In genomic region chr10:60335708-60336107, GRCh38 we compare ENCODE assay signal across 13 cellular contexts. TPM values are rescaled to one million over a fixed set of nuclear protein-coding genes. Genes with fewer than 3 reads are reported as not detected.
DNase-seq lines count a peak whose midpoint lies in the region; ATAC-seq, FAIRE-seq and TF ChIP-seq lines count a peak whose summit lies in the region.
"Had no signal": no experiment of that assay in that cellular context is flagged by ENCODE, and none has a peak within 500 bp of the region (broad histone marks: within the 10 kb centered on the region; RNA-seq: fewer than 3 reads in every experiment).

No MANE protein-coding gene starts in this region.

- 59% methylated on average over 5 of the region's 5 CpGs for WGBS in A549 (ENCODE audit: missing lambda C conversion rate)
- WGBS in endodermal cell (ENCODE audit: insufficient coverage in 1 of 2, insufficient read length in 1 of 2), 2 experiments, result 93 to 96% methylated on average over 4 to 5 of the region's 5 CpGs
- WGBS in gastroesophageal sphincter (ENCODE audit: low coverage in 1 of 2), 2 donors, result 83 to 89% methylated on average over 4 of the region's 5 CpGs

- CTCF ChIA-PET in A549 (lab: Yijun Ruan, JAX), result interaction anchor here (0.6 to 4.0 kb wide), 18 partner anchors 9 to 234 kb away, joined by 3 to 68 read pairs (median 4); no protein-coding TSS in a partner anchor

- H3K36me3 ChIP-seq in endodermal cell (ENCODE audit: control insufficient read depth, insufficient read depth, low read length) (no peaks in the 10 kb centered on the region), gastroesophageal sphincter (no peaks in the 10 kb centered on the region)

- peak; percentile 84 to 85; a peak in 5 of 6 replicates for ATAC-seq in A549
- ATAC-seq in GM19035 (IDR thresholded peaks at IDR 0.05; ENCODE audit: unreplicated experiment), result no peak
- no peak for ATAC-seq in HG03469 (IDR thresholded peaks at IDR 0.05; ENCODE audit: unreplicated experiment)
- no peak for ATAC-seq in gastroesophageal sphincter
- ATAC-seq: activated naive CD4-positive, alpha-beta T cell treated with anti-CD3 and anti-CD28 coated beads, Interleukin-2, amount 50 U/mL, for 72 hours had no signal

- H3K4me1 Mint-ChIP-seq in endodermal cell, result peaks cover 11% of the 10 kb centered on the region
- H3K4me1 Mint-ChIP-seq: CD14-positive monocyte had no signal

- no peak overlapping the region for H3K27ac Mint-ChIP-seq in endodermal cell
- H3K27ac Mint-ChIP-seq: CD14-positive monocyte had no signal

- no peaks in the 10 kb centered on the region for H3K36me3 Mint-ChIP-seq in endodermal cell (ENCODE audit: low read depth)
- H3K36me3 Mint-ChIP-seq: activated naive CD4-positive, alpha-beta T cell treated with anti-CD3 and anti-CD28 coated beads, Interleukin-2, amount 50 U/mL, for 72 hours; CD14-positive monocyte had no signal

- peak; percentile 56 for TF ChIP-seq CTCF in A549 (IDR thresholded peaks at IDR 0.05)
- TF ChIP-seq CTCF in GM13977 (IDR thresholded peaks at IDR 0.05; ENCODE audit: extremely low read depth, insufficient read depth, missing control alignments), result peak; percentile 46
- TF ChIP-seq CTCF in endodermal cell (conservative IDR thresholded peaks at IDR 0.05), result peak; percentile 66
- TF ChIP-seq CTCF in gastroesophageal sphincter (IDR thresholded peaks at IDR 0.05), result peak in 1 of 4 experiments; percentile 40

- TF ChIP-seq POLR2A in A549 (IDR thresholded peaks at IDR 0.05; ENCODE audit: low read length) (no peak), gastroesophageal sphincter (IDR thresholded peaks at IDR 0.05) (no peak)

- no peaks in the 10 kb centered on the region for H3K9me3 Mint-ChIP-seq in endodermal cell
- H3K9me3 Mint-ChIP-seq: activated naive CD4-positive, alpha-beta T cell treated with anti-CD3 and anti-CD28 coated beads, Interleukin-2, amount 50 U/mL, for 72 hours had no signal

- peak in 1 of 2 experiments; percentile 18 for DNase-seq in A549 (ENCODE audit: low read depth in 1 of 2, low spot score in 1 of 2)
- DNase-seq in GM13977 (ENCODE audit: low spot score), result no peak
- DNase-seq in NCI-H446 treated with DMSO at 0.1 percent for 48 hours (lab: John Stamatoyannopoulos, UW), result peak; percentile 25
- DNase-seq in endodermal cell, result no peak
- DNase-seq in activated CD8-positive, alpha-beta memory T cell treated with anti-CD3 and anti-CD28 coated beads, Interleukin-2, amount 50 U/mL, for 4 hours, result no peak
- DNase-seq: activated CD4-positive, CD25-positive, alpha-beta regulatory T cell; NCI-H510A; stimulated activated CD4-positive, alpha-beta T cell treated with anti-CD3 and anti-CD28 coated beads, Interleukin-1b, Interleukin-23, amount 100 ng/mL, for 48 hours had no signal

- POLR2A ChIA-PET in A549 (lab: Yijun Ruan, JAX), result no interaction called here

- no peaks in the 10 kb centered on the region for H3K9me3 ChIP-seq in A549
- H3K9me3 ChIP-seq in endodermal cell (ENCODE audit: control insufficient read depth, low read length), result no peaks in the 10 kb centered on the region
- H3K9me3 ChIP-seq in gastroesophageal sphincter, result no peaks in the 10 kb centered on the region

- TF ChIP-seq EP300 in A549 (IDR thresholded peaks at IDR 0.05), result no peak
- TF ChIP-seq EP300 in gastroesophageal sphincter (IDR thresholded peaks at IDR 0.05), result no peak

- H3K4me1 ChIP-seq in A549 (no peaks in the 10 kb centered on the region), endodermal cell (ENCODE audit: control insufficient read depth, insufficient read depth, low read length) (no peaks in the 10 kb centered on the region), gastroesophageal sphincter (no peaks in the 10 kb centered on the region)

- H3K4me3 ChIP-seq in A549, result no peak overlapping the region
- no peak overlapping the region for H3K4me3 ChIP-seq in endodermal cell (ENCODE audit: low read length)
- H3K4me3 ChIP-seq in gastroesophageal sphincter, result no peak overlapping the region

- FAIRE-seq in A549 (lab: Jason Lieb, UNC), result no peak

- peak; percentile 75 to 79 for TF ChIP-seq RAD21 in A549 (conservative IDR thresholded peaks at IDR 0.05 in 1 of 2, IDR thresholded peaks at IDR 0.05 in 1 of 2)

- in situ Hi-C loops in GM13977 (cut with MboI; ENCODE audit: low pct_unique_long_range_greater_than_20kb, low sequenced_read_pairs, unreplicated experiment), result no loop called here

- H3K27ac ChIP-seq in A549 (no peak overlapping the region), endodermal cell (ENCODE audit: low read depth, low read length) (no peak overlapping the region), gastroesophageal sphincter (no peak overlapping the region)

- H3K9ac ChIP-seq in endodermal cell (ENCODE audit: extremely low read depth, low read length, poor library complexity, severe bottlenecking), result no peak overlapping the region

- H3K27me3 ChIP-seq in endodermal cell (ENCODE audit: control insufficient read depth, insufficient read depth, low read length, poor library complexity, severe bottlenecking) (no peaks in the 10 kb centered on the region), gastroesophageal sphincter (no peaks in the 10 kb centered on the region)

- H3K4me2 ChIP-seq in A549, result no peak overlapping the region

- no peak overlapping the region for H3K4me3 Mint-ChIP-seq in endodermal cell
- H3K4me3 Mint-ChIP-seq: CD14-positive monocyte had no signal

- no peaks in the 10 kb centered on the region for H3K27me3 Mint-ChIP-seq in endodermal cell (ENCODE audit: insufficient read depth)

TF ChIP-seq in A549, 52 proteins besides CTCF, POLR2A, EP300 and RAD21:
- TF ChIP-seq ZC3H11A (IDR thresholded peaks at IDR 0.05), result no peak
- TF ChIP-seq SREBF2 (IDR thresholded peaks at IDR 0.05), result no peak
- TF ChIP-seq CBX2 (IDR thresholded peaks at IDR 0.05; ENCODE audit: borderline replicate concordance, low read depth), result no peak
- TF ChIP-seq CHD2 (IDR thresholded peaks at IDR 0.05; ENCODE audit: low read length, partially characterized antibody), result no peak
- TF ChIP-seq SMC3 (IDR thresholded peaks at IDR 0.05), result peak; percentile 79
- TF ChIP-seq CBX8 (IDR thresholded peaks at IDR 0.05), result no peak

RNA-seq across cellular contexts. Expression of gene ANK3, which starts 54.0 kb away (rescaled TPM):
- polyA plus RNA-seq in A549 (2011; rRNA removed), result 5.4 and 5.9 TPM in 2 replicates
- polyA plus RNA-seq in A549 (2012; cell fraction: cytosol; rRNA removed), result 0.24 and 0.31 TPM in 2 replicates
- polyA plus RNA-seq in A549 (2012; cell fraction: nucleus; rRNA removed), result 0.28 and 0.70 TPM in 2 replicates
- 0.56 to 0.66 TPM (median 0.58 TPM) in 3 replicates for polyA plus RNA-seq in A549 (2017; fragmentation: RNase III; extraction: RNeasy Plus Mini Kit Qiagen cat#74134 plus additional on column Dnase treatment)
- 12.8 and 13.5 TPM in 2 replicates for polyA minus RNA-seq in A549 (2011; rRNA and poly(A)+ RNA removed)
- 10 to 100 TPM; 65.0 to 79.5 TPM for total RNA-seq in endodermal cell
- polyA plus RNA-seq in endodermal cell (2013, experiment 1 of 2), result 44.1 TPM
- polyA plus RNA-seq in endodermal cell (2013, experiment 2 of 2), result 44.2 TPM
- 10 to 100 TPM; 21.1 to 61.5 (median 38.9) TPM for total RNA-seq in gastroesophageal sphincter
- polyA plus RNA-seq: CD14-positive monocyte had no signal

Comparison
In these comparisons a context has a peak if more than half of its experiments do, and no peak if none do; other contexts are left out.
1. ATAC-seq: peak in A549 (2 of 2); none in GM19035 (single experiment), HG03469 (single experiment) and gastroesophageal sphincter (single experiment).